ENCODE assay signal across 23 cellular contexts in genomic region chr6:169866140-169866534, GRCh38.
"Had no signal": no experiment of that assay in that cellular context is flagged by ENCODE, and none has a peak within 500 bp of the region (broad histone marks: within the 10 kb centered on the region; RNA-seq: fewer than 3 reads in every experiment).

No MANE protein-coding gene starts in this region.

- H3K27me3 Mint-ChIP-seq: activated CD4-positive, alpha-beta T cell treated with anti-CD3 and anti-CD28 coated beads for 36 hours; dendritic cell treated with granulocyte-macrophage colony-stimulating factor and Interleukin-4, amounts not matched to agents 40 ng/mL and 50 ng/mL, for 4 days had no signal

- H3K4me3 Mint-ChIP-seq: activated CD4-positive, alpha-beta T cell treated with anti-CD3 and anti-CD28 coated beads for 36 hours; activated T-cell treated with anti-CD3 and anti-CD28 coated beads, Interleukin-2, amount 50 U/mL, for 4 hours; activated T-helper 17 cell treated with anti-CD3 and anti-CD28 coated beads, Interleukin-2, amount 50 U/mL, for 72 hours; dendritic cell treated with granulocyte-macrophage colony-stimulating factor and Interleukin-4, amounts not matched to agents 40 ng/mL and 50 ng/mL, for 4 days; nephron progenitor cell had no signal

- H3K4me3 ChIP-seq: esophagus muscularis mucosa, heart right ventricle, left ventricle myocardium inferior, lung, mucosa of descending colon, pancreas, prostate gland, thoracic aorta, upper lobe of left lung had no signal

- ATAC-seq: activated CD4-positive, alpha-beta T cell treated with anti-CD3 and anti-CD28 coated beads for 36 hours; activated T-cell treated with anti-CD3 and anti-CD28 coated beads, Interleukin-2, amount 50 U/mL, for 4 hours; activated T-helper 17 cell treated with anti-CD3 and anti-CD28 coated beads, Interleukin-2, amount 50 U/mL, for 72 hours; foreskin keratinocyte; heart right ventricle; mucosa of descending colon; pancreas had no signal

- H3K4me1 ChIP-seq: foreskin keratinocyte, pancreas, prostate gland had no signal

- H3K27me3 ChIP-seq: esophagus muscularis mucosa, foreskin keratinocyte, pancreas, upper lobe of left lung had no signal

- H3K27ac Mint-ChIP-seq: activated CD4-positive, alpha-beta T cell treated with anti-CD3 and anti-CD28 coated beads for 36 hours; activated T-helper 17 cell treated with anti-CD3 and anti-CD28 coated beads, Interleukin-2, amount 50 U/mL, for 72 hours; dendritic cell treated with granulocyte-macrophage colony-stimulating factor and Interleukin-4, amounts not matched to agents 40 ng/mL and 50 ng/mL, for 4 days; nephron progenitor cell had no signal

- H3K9me3 ChIP-seq: esophagus muscularis mucosa, mucosa of descending colon, pancreas, prostate gland, thoracic aorta, upper lobe of left lung had no signal

- H3K4me1 Mint-ChIP-seq: activated T-helper 17 cell treated with anti-CD3 and anti-CD28 coated beads, Interleukin-2, amount 50 U/mL, for 72 hours had no signal

- H3K27ac ChIP-seq: esophagus muscularis mucosa, foreskin keratinocyte, heart right ventricle, left ventricle myocardium inferior, pancreas, prostate gland, thoracic aorta, upper lobe of left lung had no signal

- H3K9me3 Mint-ChIP-seq: activated T-cell treated with anti-CD3 and anti-CD28 coated beads, Interleukin-2, amount 50 U/mL, for 4 hours had no signal

- H3K36me3 ChIP-seq: esophagus muscularis mucosa, heart right ventricle, left ventricle myocardium inferior, pancreas, prostate gland, thoracic aorta, upper lobe of left lung had no signal

- DNase-seq: activated CD4-positive, alpha-beta T cell treated with anti-CD3 and anti-CD28 coated beads for 36 hours; activated CD4-positive, CD25-positive, alpha-beta regulatory T cell; activated gamma-delta T cell treated with Interleukin-2 at 50 U/mL for 16 hours; activated naive CD4-positive, alpha-beta T cell treated with anti-CD3 and anti-CD28 coated beads, Interleukin-2, amount 50 U/mL, for 16 hours; activated T-cell treated with anti-CD3 and anti-CD28 coated beads, Interleukin-2, amount 50 U/mL, for 4 hours; amniotic stem cell; central memory CD4-positive, alpha-beta T cell; foreskin keratinocyte; heart right ventricle; left ventricle myocardium inferior; mesendoderm; mucosa of descending colon; nephron progenitor cell; retina; stimulated activated naive CD4-positive, alpha-beta T cell treated with Interleukin-2 at 50 U/mL for 16 hours had no signal
